ENCODE assay signal across 23 cellular contexts in genomic region chr22:49569286-49570031, GRCh38.
DNase-seq lines count a peak whose midpoint lies in the region; TF ChIP-seq lines count a peak whose summit lies in the region.
"Had no signal": no experiment of that assay in that cellular context is flagged by ENCODE, and none has a peak within 500 bp of the region (broad histone marks: within the 10 kb centered on the region; RNA-seq: fewer than 3 reads in every experiment).

No MANE protein-coding gene starts in this region.

- H3K27ac ChIP-seq in coronary artery (no peak overlapping the region), neural progenitor cell (no peak overlapping the region), colonic mucosa (no peak overlapping the region), SJCRH30 (no peak overlapping the region)
- H3K27ac ChIP-seq: HL-60, pancreas, RWPE1, vagina had no signal

- no peaks in the 10 kb centered on the region for H3K79me2 ChIP-seq in neural progenitor cell (ENCODE audit: low read depth)

- H3K9me3 Mint-ChIP-seq in neural progenitor cell (no peaks in the 10 kb centered on the region), type B pancreatic cell (no peaks in the 10 kb centered on the region)
- H3K9me3 Mint-ChIP-seq: activated naive CD8-positive, alpha-beta T cell treated with anti-CD3 and anti-CD28 coated beads for 36 hours; CD4-positive, alpha-beta memory T cell; naive thymus-derived CD8-positive, alpha-beta T cell; stimulated activated effector memory CD8-positive, alpha-beta T cell treated with anti-CD3 and anti-CD28 coated beads, Interleukin-12 subunit alpha, Interleukin-12 subunit beta, amount 100 ng/mL, for 72 hours; T-helper 2 cell treated with Interferon-gamma antibody and Interleukin-4, amounts not matched to agents 5 μg/mL and 100 μg/mL, for 36 hours had no signal

- H3K4me2 ChIP-seq in neural progenitor cell: no peak overlapping the region

- intact Hi-C loops in colonic mucosa (cut with DNase I): no loop called here

- H3K4me1 ChIP-seq in neural progenitor cell (no peaks in the 10 kb centered on the region), colonic mucosa (no peaks in the 10 kb centered on the region), SJCRH30 (no peaks in the 10 kb centered on the region)
- H3K4me1 ChIP-seq: pancreas, vagina had no signal

- H3F3A ChIP-seq in neural progenitor cell (ENCODE audit: low read depth): no peaks in the 10 kb centered on the region

- no peak overlapping the region for H3K9ac ChIP-seq in neural progenitor cell
- no peak overlapping the region for H3K9ac ChIP-seq in colonic mucosa (ENCODE audit: low read depth in 2 of 2, low read length in 2 of 2)

- no peaks in the 10 kb centered on the region for H3K9me3 ChIP-seq in neural progenitor cell (ENCODE audit: low read depth)
- H3K9me3 ChIP-seq in colonic mucosa: no peaks in the 10 kb centered on the region
- no peaks in the 10 kb centered on the region for H3K9me3 ChIP-seq in SJCRH30 (replicated peaks)
- H3K9me3 ChIP-seq: pancreas, vagina had no signal

- no peak for TF ChIP-seq CTCF in coronary artery (IDR thresholded peaks at IDR 0.05)
- TF ChIP-seq CTCF in neural progenitor cell (IDR thresholded peaks at IDR 0.05): no peak
- no peak for TF ChIP-seq CTCF in type B pancreatic cell (conservative IDR thresholded peaks at IDR 0.05)
- no peak for TF ChIP-seq CTCF in colonic mucosa (IDR thresholded peaks at IDR 0.05)

- H3K4me1 Mint-ChIP-seq in neural progenitor cell: no peaks in the 10 kb centered on the region
- H3K4me1 Mint-ChIP-seq in type B pancreatic cell (ENCODE audit: unreplicated experiment): no peaks in the 10 kb centered on the region
- H3K4me1 Mint-ChIP-seq: activated naive CD8-positive, alpha-beta T cell treated with anti-CD3 and anti-CD28 coated beads for 36 hours had no signal

- H3K27ac Mint-ChIP-seq in neural progenitor cell (peak overlapping the region; percentile 29), type B pancreatic cell (no peak overlapping the region)
- H3K27ac Mint-ChIP-seq: activated naive CD8-positive, alpha-beta T cell treated with anti-CD3 and anti-CD28 coated beads for 36 hours; CD4-positive, alpha-beta memory T cell; naive thymus-derived CD8-positive, alpha-beta T cell; stimulated activated effector memory CD8-positive, alpha-beta T cell treated with anti-CD3 and anti-CD28 coated beads, Interleukin-12 subunit alpha, Interleukin-12 subunit beta, amount 100 ng/mL, for 72 hours; T-helper 2 cell treated with Interferon-gamma antibody and Interleukin-4, amounts not matched to agents 5 μg/mL and 100 μg/mL, for 36 hours had no signal

- H4K20me1 ChIP-seq in neural progenitor cell (ENCODE audit: low read depth): no peaks in the 10 kb centered on the region

- H3K4me3 ChIP-seq in coronary artery (no peak overlapping the region), neural progenitor cell (no peak overlapping the region), colonic mucosa (no peak overlapping the region), SJCRH30 (no peak overlapping the region)
- H3K4me3 ChIP-seq: pancreas, vagina had no signal

- H3K36me3 Mint-ChIP-seq in neural progenitor cell: no peaks in the 10 kb centered on the region
- H3K36me3 Mint-ChIP-seq in type B pancreatic cell: no peaks in the 10 kb centered on the region
- H3K36me3 Mint-ChIP-seq: CD4-positive, alpha-beta memory T cell; stimulated activated effector memory CD8-positive, alpha-beta T cell treated with anti-CD3 and anti-CD28 coated beads, Interleukin-12 subunit alpha, Interleukin-12 subunit beta, amount 100 ng/mL, for 72 hours had no signal

- no peak overlapping the region for H3K4me3 Mint-ChIP-seq in neural progenitor cell
- H3K4me3 Mint-ChIP-seq in type B pancreatic cell: no peak overlapping the region
- H3K4me3 Mint-ChIP-seq: activated naive CD8-positive, alpha-beta T cell treated with anti-CD3 and anti-CD28 coated beads for 36 hours; CD4-positive, alpha-beta memory T cell; naive thymus-derived CD8-positive, alpha-beta T cell; stimulated activated effector memory CD8-positive, alpha-beta T cell treated with anti-CD3 and anti-CD28 coated beads, Interleukin-12 subunit alpha, Interleukin-12 subunit beta, amount 100 ng/mL, for 72 hours; T-helper 2 cell treated with Interferon-gamma antibody and Interleukin-4, amounts not matched to agents 5 μg/mL and 100 μg/mL, for 36 hours had no signal

- peak; percentile 51 for DNase-seq in activated effector memory CD4-positive, alpha-beta T cell treated with anti-CD3 and anti-CD28 coated beads, Interleukin-2, amount 50 U/mL, for 16 hours
- no peak for DNase-seq in activated effector memory CD4-positive, alpha-beta T cell treated with Interleukin-2 at 50 U/mL for 16 hours
- DNase-seq in coronary artery (ENCODE audit: low spot score) (peak; percentile 64), neural progenitor cell (ENCODE audit: low spot score) (no peak), type B pancreatic cell (ENCODE audit: extremely low spot score, unreplicated experiment) (peak; percentile 65), colonic mucosa (no peak), SJCRH30 (no peak), NCI-H1930 (lab: John Stamatoyannopoulos, UW) (no peak)
- DNase-seq: activated CD4-positive, alpha-beta T cell treated with anti-CD3 and anti-CD28 coated beads for 48 hours; activated naive CD8-positive, alpha-beta T cell treated with anti-CD3 and anti-CD28 coated beads for 36 hours; CD4-positive, alpha-beta memory T cell; central memory CD4-positive, alpha-beta T cell; Karpas-422; NCI-H1436 treated with DMSO at 0.1 percent for 48 hours; stimulated activated CD4-positive, alpha-beta T cell treated with anti-CD3 and anti-CD28 coated beads, Interleukin-12 subunit alpha, Interleukin-12 subunit beta, amount 100 ng/mL, for 4 hours; stimulated activated CD4-positive, alpha-beta T cell treated with anti-CD3 and anti-CD28 coated beads, Interleukin-4, amount 100 ng/mL, for 24 hours had no signal

- H3K27me3 Mint-ChIP-seq in neural progenitor cell (ENCODE audit: insufficient read depth, low read depth) (peaks cover 8% of the 10 kb centered on the region), type B pancreatic cell (no peaks in the 10 kb centered on the region)
- H3K27me3 Mint-ChIP-seq: activated naive CD8-positive, alpha-beta T cell treated with anti-CD3 and anti-CD28 coated beads for 36 hours; CD4-positive, alpha-beta memory T cell; naive thymus-derived CD8-positive, alpha-beta T cell had no signal

- H2AFZ ChIP-seq in neural progenitor cell (replicated peaks): no peak overlapping the region

- no peaks in the 10 kb centered on the region for H3K27me3 ChIP-seq in neural progenitor cell
- no peaks in the 10 kb centered on the region for H3K27me3 ChIP-seq in colonic mucosa
- H3K27me3 ChIP-seq in SJCRH30: peaks cover 59% of the 10 kb centered on the region
- H3K27me3 ChIP-seq: pancreas, vagina had no signal

- H3K36me3 ChIP-seq in neural progenitor cell (no peaks in the 10 kb centered on the region), colonic mucosa (no peaks in the 10 kb centered on the region), SJCRH30 (no peaks in the 10 kb centered on the region)
- H3K36me3 ChIP-seq: pancreas, vagina had no signal

Comparison
In these comparisons a context has a peak if more than half of its experiments do, and no peak if none do; other contexts are left out.
1. DNase-seq: peak in activated effector memory CD4-positive, alpha-beta T cell treated with anti-CD3 and anti-CD28 coated beads, Interleukin-2, amount 50 U/mL, for 16 hours (single experiment), coronary artery (single experiment) and type B pancreatic cell (single experiment); none in activated effector memory CD4-positive, alpha-beta T cell treated with Interleukin-2 at 50 U/mL for 16 hours (single experiment), neural progenitor cell (single experiment), colonic mucosa (single experiment), SJCRH30 (0 of 2) and NCI-H1930 (0 of 2).